8 cellular contexts compared by ENCODE assay signal in the genomic region with DNA sequence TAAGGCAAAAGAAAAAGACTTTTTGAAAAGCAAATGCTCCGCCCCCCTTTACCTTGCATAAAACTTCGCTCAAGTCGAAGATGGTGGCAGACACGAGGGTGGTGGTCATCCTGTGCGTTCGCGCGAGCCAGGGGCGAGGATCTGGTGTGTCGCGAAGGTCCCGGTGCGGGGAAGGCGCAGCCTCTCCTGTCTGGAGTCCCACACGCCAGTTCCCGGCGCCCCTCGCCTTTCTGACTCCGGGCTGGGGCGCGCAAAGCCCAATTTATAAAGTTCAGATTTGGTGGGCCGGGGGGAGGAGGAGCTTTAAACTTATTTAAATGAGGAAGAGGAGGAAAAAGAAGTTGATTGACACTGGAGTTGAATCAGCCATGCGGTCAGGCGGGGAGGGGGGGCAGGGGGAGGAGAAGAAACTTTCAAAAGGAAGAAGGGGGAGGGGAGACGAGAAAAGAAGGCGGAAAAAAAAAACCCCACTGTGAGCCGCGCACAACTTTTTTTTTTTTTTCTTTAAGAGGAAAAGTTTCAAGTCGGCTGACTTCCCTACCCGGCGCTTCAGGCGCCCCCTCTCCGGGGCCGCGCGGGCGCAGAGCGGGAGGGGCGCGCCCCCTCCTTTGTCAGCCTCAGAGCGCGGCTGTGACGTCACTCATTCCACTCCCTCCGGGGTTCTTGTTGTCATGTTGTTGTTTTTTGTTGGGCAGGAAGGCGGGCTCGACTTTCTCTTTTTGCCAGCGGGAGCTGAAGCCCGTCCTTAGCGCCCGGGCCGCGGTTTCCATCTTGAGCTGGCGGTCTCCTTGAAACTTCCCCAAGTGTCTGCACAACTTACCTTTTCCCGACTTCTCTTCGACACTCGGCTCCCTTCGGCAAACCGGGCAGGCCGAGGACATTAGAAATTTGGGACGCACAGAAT. TPM values are rescaled to one million over a fixed set of nuclear protein-coding genes. Genes with fewer than 3 reads are reported as not detected.
A peak's percentile ranks its signal among the peaks of the same experiment; 100 is the strongest.
DNase-seq lines count a peak whose midpoint lies in the region; ATAC-seq and TF ChIP-seq lines count a peak whose summit lies in the region.

A gene with protein sequence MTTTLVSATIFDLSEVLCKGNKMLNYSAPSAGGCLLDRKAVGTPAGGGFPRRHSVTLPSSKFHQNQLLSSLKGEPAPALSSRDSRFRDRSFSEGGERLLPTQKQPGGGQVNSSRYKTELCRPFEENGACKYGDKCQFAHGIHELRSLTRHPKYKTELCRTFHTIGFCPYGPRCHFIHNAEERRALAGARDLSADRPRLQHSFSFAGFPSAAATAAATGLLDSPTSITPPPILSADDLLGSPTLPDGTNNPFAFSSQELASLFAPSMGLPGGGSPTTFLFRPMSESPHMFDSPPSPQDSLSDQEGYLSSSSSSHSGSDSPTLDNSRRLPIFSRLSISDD (minus strand): TSS at position 238 of the 904 bp plus-strand sequence. CDS start 129 bp downstream, at position 109.

- dilution Hi-C loops in IMR-90 (cut with HindIII; ENCODE audit: low sequenced_read_pairs, unreplicated experiment), result no loop called here

- H3K4me3 Mint-ChIP-seq in T-helper 17 cell (peak within 1 kb of the TSS; percentile 96), progenitor cell of endocrine pancreas (ENCODE audit: low read depth) (peak within 1 kb of the TSS; percentile 98)

- peak within 1 kb of the TSS; percentile 93 for H3K23ac ChIP-seq in IMR-90 (ENCODE audit: low read depth, low read length)

- H3K27ac Mint-ChIP-seq in T-helper 17 cell, result peak within 1 kb of the TSS; percentile 99
- H3K27ac Mint-ChIP-seq in progenitor cell of endocrine pancreas, result peak within 1 kb of the TSS; percentile 100

- CTCF ChIA-PET in IMR-90 (lab: Yijun Ruan, JAX), result interaction anchor here (0.6 to 1.4 kb wide), 2 partner anchors 17 to 19 kb away, joined by 3 read pairs; no protein-coding TSS in a partner anchor

- no TSS peak for BruUV-seq in IMR-90 (replicated peaks; lab: Mats Ljungman, UMichigan)

- H2BK5ac ChIP-seq in IMR-90 (ENCODE audit: low read depth, low read length, poor library complexity, severe bottlenecking), result peak within 1 kb of the TSS; percentile 87

- 0% methylated on average over 3 of the region's 60 CpGs; no CpG with 5 or more reads in 1 of the 2 experiments for WGBS in IMR-90 (ENCODE audit: extremely low coverage in 2 of 2, insufficient read length in 1 of 2), 2 experiments

- H3K27me3 Mint-ChIP-seq in T-helper 17 cell (no peaks in the 10 kb centered on the region), progenitor cell of endocrine pancreas (no peaks in the 10 kb centered on the region)

- peak within 1 kb of the TSS; percentile 83 for H3K4me2 ChIP-seq in IMR-90 (ENCODE audit: low read depth, low read length)

- H2BK120ac ChIP-seq in IMR-90 (ENCODE audit: low read depth, low read length), result peak within 1 kb of the TSS; percentile 93

- H2AK5ac ChIP-seq in IMR-90 (ENCODE audit: low read depth, low read length), result peak within 1 kb of the TSS; percentile 98

- DNase-seq in CD1c-positive myeloid dendritic cell (ENCODE audit: extremely low spot score) (peak; percentile 98), IMR-90 (peak; percentile 95), T-helper 17 cell (peak; percentile 87 to 94 (median 90)), amygdala (lab: John Stamatoyannopoulos, UW) (peak in 48 of 56 donors; percentile 28 to 83 (median 68)), left cardiac atrium (peak; percentile 96), progenitor cell of endocrine pancreas (ENCODE audit: low spot score, unreplicated experiment) (peak; percentile 84), upper lobe of right lung (peak; percentile 96)

- H4K8ac ChIP-seq in IMR-90 (ENCODE audit: low read depth in 2 of 2, low read length in 2 of 2), result peak within 1 kb of the TSS; percentile 91 to 97

- peaks cover 47% of the 10 kb centered on the region for H4K20me1 ChIP-seq in IMR-90 (ENCODE audit: insufficient read depth, low read length)

- H3K9me1 ChIP-seq in IMR-90 (ENCODE audit: insufficient read depth, low read length), result peaks cover 7% of the 10 kb centered on the region; the same call in 1 of the 2 replicates

- peak within 1 kb of the TSS; percentile 98 for H3K27ac ChIP-seq in IMR-90 (ENCODE audit: insufficient read depth, low read length)
- H3K27ac ChIP-seq in upper lobe of right lung, result peak within 1 kb of the TSS; percentile 100

- peak within 1 kb of the TSS; percentile 96 for H2AK9ac ChIP-seq in IMR-90 (replicated peaks; ENCODE audit: low read depth, low read length, poor library complexity)

- TF ChIP-seq CTCF in IMR-90 (conservative IDR thresholded peaks at IDR 0.05; ENCODE audit: low read depth, low read length) (no peak), progenitor cell of endocrine pancreas (IDR thresholded peaks at IDR 0.05; ENCODE audit: unreplicated experiment) (no peak), upper lobe of right lung (IDR thresholded peaks at IDR 0.05) (no peak)

- peak within 1 kb of the TSS; percentile 94; the same call in 2 of the 3 replicates for H2BK15ac ChIP-seq in IMR-90 (ENCODE audit: low read depth, low read length)

- no peaks in the 10 kb centered on the region for H3K9me3 ChIP-seq in IMR-90 (ENCODE audit: control insufficient read depth, insufficient read depth, low read length)
- H3K9me3 ChIP-seq in T-helper 17 cell (ENCODE audit: control insufficient read depth, low read length, poor library complexity, severe bottlenecking), result peaks cover 2% of the 10 kb centered on the region
- H3K9me3 ChIP-seq in upper lobe of right lung, result no peaks in the 10 kb centered on the region

- H3K4me1 Mint-ChIP-seq in T-helper 17 cell (peaks cover 61% of the 10 kb centered on the region), progenitor cell of endocrine pancreas (ENCODE audit: low read depth) (peaks cover 42% of the 10 kb centered on the region)

- H3K14ac ChIP-seq in IMR-90 (replicated peaks; ENCODE audit: low read depth, low read length), result peak within 1 kb of the TSS; percentile 95

- in situ Hi-C loops in IMR-90 (cut with MboI; ENCODE audit: low sequenced_read_pairs), result no loop called here

- peak within 1 kb of the TSS; percentile 97 for H3K56ac ChIP-seq in IMR-90 (ENCODE audit: extremely low read depth, insufficient read depth, low read length)

- H3K9me3 Mint-ChIP-seq in progenitor cell of endocrine pancreas (ENCODE audit: low read depth), result no peaks in the 10 kb centered on the region

- H3K79me1 ChIP-seq in IMR-90 (ENCODE audit: low read depth in 1 of 2, low read length in 2 of 2), result peaks cover 4 to 28% of the 10 kb centered on the region in 2 experiments; a peak in 2 of 4 replicates

- H2BK20ac ChIP-seq in IMR-90 (ENCODE audit: low read depth, low read length), result peak within 1 kb of the TSS; percentile 70

- H4K5ac ChIP-seq in IMR-90 (ENCODE audit: low read depth, low read length), result peak within 1 kb of the TSS; percentile 90

- ATAC-seq in GM19468 (IDR thresholded peaks at IDR 0.05; ENCODE audit: extremely low read depth, unreplicated experiment), result peak; percentile 27
- ATAC-seq in IMR-90 (ENCODE audit: low read depth), result peak; percentile 38
- peak; percentile 55 for ATAC-seq in T-helper 17 cell
- ATAC-seq in left cardiac atrium, result peak; percentile 58 to 68
- ATAC-seq in upper lobe of right lung, result peak; percentile 64

- H3K4me3 ChIP-seq in IMR-90 (ENCODE audit: insufficient read depth, low read depth, low read length) (peak within 1 kb of the TSS; percentile 97), upper lobe of right lung (peak within 1 kb of the TSS; percentile 97)

- POLR2A ChIA-PET in IMR-90 (lab: Charles Lee; ENCODE audit: unreplicated experiment), result interaction anchor here (0.5 to 1.5 kb wide), 26 partner anchors 8 to 852 kb away, joined by 3 to 42 read pairs (median 4); no protein-coding TSS in a partner anchor

- H3K36me3 Mint-ChIP-seq in T-helper 17 cell (ENCODE audit: low read depth), result peaks cover 24% of the 10 kb centered on the region
- peaks cover 41% of the 10 kb centered on the region for H3K36me3 Mint-ChIP-seq in progenitor cell of endocrine pancreas (ENCODE audit: insufficient read depth)

- H2AFZ ChIP-seq in IMR-90 (replicated peaks; ENCODE audit: low read length, poor library complexity), result peak within 1 kb of the TSS; percentile 90

- H3K18ac ChIP-seq in IMR-90 (ENCODE audit: low read depth, low read length), result peak within 1 kb of the TSS; percentile 94

- H4K91ac ChIP-seq in IMR-90 (ENCODE audit: insufficient read depth, low read depth, low read length), result peak within 1 kb of the TSS; percentile 96

- H3K27me3 ChIP-seq in IMR-90 (ENCODE audit: control insufficient read depth, insufficient read depth, low read length) (no peaks in the 10 kb centered on the region), upper lobe of right lung (no peaks in the 10 kb centered on the region)

- no peak; the same call in 1 of the 2 replicates for TF ChIP-seq RAD21 in IMR-90 (IDR thresholded peaks at IDR 0.05; ENCODE audit: low read length)

- H3K4ac ChIP-seq in IMR-90 (ENCODE audit: low read depth, low read length), result peak within 1 kb of the TSS; percentile 97

- peak within 1 kb of the TSS; percentile 97 for H3K9ac ChIP-seq in IMR-90 (ENCODE audit: low read depth, low read length)

- H3K4me1 ChIP-seq in IMR-90 (ENCODE audit: control insufficient read depth, insufficient read depth, low read length) (peaks cover 14% of the 10 kb centered on the region), upper lobe of right lung (peaks cover 28% of the 10 kb centered on the region)

- TF ChIP-seq POLR2A in IMR-90 (IDR thresholded peaks at IDR 0.05; ENCODE audit: low read depth, low read length), result peak; percentile 99

- H3K36me3 ChIP-seq in IMR-90 (ENCODE audit: control insufficient read depth, insufficient read depth, low read length), result peaks cover 30% of the 10 kb centered on the region
- H3K36me3 ChIP-seq in upper lobe of right lung, result peaks cover 26% of the 10 kb centered on the region

- intact Hi-C loops in IMR-90 (cut with micrococcal nuclease), result loop anchor here (1.0 to 10.0 kb wide), 6 partner anchors 14 to 648 kb away; no protein-coding TSS in a partner anchor
- intact Hi-C loops in left cardiac atrium (cut with DNase I), result loop anchor here (5.0 kb wide), 2 partner anchors 111 to 126 kb away; no protein-coding TSS in a partner anchor
- intact Hi-C loops in upper lobe of right lung (cut with DNase I), result no loop called here

TF ChIP-seq in IMR-90, 13 proteins besides CTCF, POLR2A, EP300 and RAD21 (continues in another document):
- no peak for TF ChIP-seq MAFK (IDR thresholded peaks at IDR 0.05; ENCODE audit: low read depth, low read length)

RNA-seq across cellular contexts. Expression of the gene that starts here (rescaled TPM):
- total RNA-seq in IMR-90 (2012; rRNA removed) (6.5 and 19.7 TPM in 2 replicates), T-helper 17 cell (100 to 1,000 TPM; 217 to 257 TPM), left cardiac atrium (100 to 1,000 TPM in 1 of 2 donors, 10 to 100 TPM in 1; 89.6 to 105 TPM), progenitor cell of endocrine pancreas (325 and 368 TPM in 2 replicates), upper lobe of right lung (187 TPM)
- polyA plus RNA-seq in IMR-90 (2012; rRNA removed), result 82.3 and 140 TPM in 2 replicates
- 116 and 171 TPM in 2 replicates for polyA plus RNA-seq in IMR-90 (2012; cell fraction: cytosol; rRNA removed)
- polyA plus RNA-seq in IMR-90 (2012; cell fraction: nucleus; rRNA removed; ENCODE audit: low replicate concordance), result 95.1 and 247 TPM in 2 replicates

Comparison
In these comparisons a context has a peak if more than half of its experiments do, and no peak if none do; other contexts are left out.
1. Peak in every context shown above with its lines: DNase-seq, ATAC-seq, H3K4me3 ChIP-seq and H3K27ac ChIP-seq.